ENCODE assay signal across 22 cellular contexts in the genomic region with DNA sequence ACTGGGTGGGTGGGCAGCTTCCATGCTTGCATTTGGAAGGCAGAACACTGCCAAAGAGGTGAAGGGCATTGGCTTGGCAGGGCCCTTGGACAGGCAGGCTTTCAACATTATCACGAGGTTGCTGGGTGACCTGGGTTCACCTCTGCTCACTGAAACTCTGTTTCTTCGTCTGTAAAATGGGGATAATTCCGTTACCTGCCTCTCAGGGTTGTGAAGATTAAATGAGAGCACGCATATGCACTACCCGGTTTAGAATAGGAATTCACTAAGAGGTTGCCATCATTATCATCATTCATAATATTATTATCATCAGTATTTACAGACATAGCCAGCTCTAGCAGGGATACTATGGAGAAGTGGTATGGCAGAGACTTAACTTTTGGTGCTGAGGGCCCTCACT.
"Had no signal": no experiment of that assay in that cellular context is flagged by ENCODE, and none has a peak within 500 bp of the region (broad histone marks: within the 10 kb centered on the region; RNA-seq: fewer than 3 reads in every experiment).

No MANE protein-coding gene starts in this region.

- H3K4me3 ChIP-seq: breast epithelium, left lung, smooth muscle cell, thoracic aorta, upper lobe of left lung had no signal

- H3K36me3 ChIP-seq: breast epithelium, left lung, thoracic aorta, upper lobe of left lung had no signal

- H3K9me3 ChIP-seq: breast epithelium, thoracic aorta, upper lobe of left lung had no signal

- H3K27me3 ChIP-seq: breast epithelium, left lung, upper lobe of left lung had no signal

- H3K27ac ChIP-seq: breast epithelium, left lung, parathyroid adenoma, thoracic aorta, upper lobe of left lung had no signal

- ATAC-seq: left lung, sciatic nerve had no signal

- H3K9ac ChIP-seq: parathyroid adenoma had no signal

- H2AFZ ChIP-seq: parathyroid adenoma had no signal

- DNase-seq: activated CD4-positive, alpha-beta T cell treated with anti-CD3 and anti-CD28 coated beads, Interleukin-2, amount 50 U/mL, for 4 hours; activated CD8-positive, alpha-beta memory T cell treated with anti-CD3 and anti-CD28 coated beads for 24 hours; activated CD8-positive, alpha-beta memory T cell treated with anti-CD3 and anti-CD28 coated beads, Interleukin-2, amount 50 U/mL, for 48 hours; activated naive CD4-positive, alpha-beta T cell treated with Interleukin-2 at 50 U/mL for 16 hours; activated naive CD8-positive, alpha-beta T cell treated with anti-CD3 and anti-CD28 coated beads for 36 hours; activated T-cell treated with anti-CD3 and anti-CD28 coated beads, Interleukin-2, amount 50 U/mL, for 48 hours; cortex of kidney; kidney; left lung; mammary epithelial cell; midbrain; nucleus accumbens; stimulated activated CD4-positive, alpha-beta T cell treated with anti-CD3 and anti-CD28 coated beads, Interleukin-15, amount 100 ng/mL, for 24 hours; stimulated activated CD8-positive, alpha-beta memory T cell treated with anti-CD3 and anti-CD28 coated beads, Interleukin-4, amount 100 ng/mL, for 48 hours; stimulated activated naive CD4-positive, alpha-beta T cell; T1000; upper lobe of left lung had no signal

- H3K4me2 ChIP-seq: smooth muscle cell had no signal

- H3K79me2 ChIP-seq: parathyroid adenoma had no signal

- H3K4me1 ChIP-seq: breast epithelium, left lung, parathyroid adenoma, upper lobe of left lung had no signal
